In the genomic region with DNA sequence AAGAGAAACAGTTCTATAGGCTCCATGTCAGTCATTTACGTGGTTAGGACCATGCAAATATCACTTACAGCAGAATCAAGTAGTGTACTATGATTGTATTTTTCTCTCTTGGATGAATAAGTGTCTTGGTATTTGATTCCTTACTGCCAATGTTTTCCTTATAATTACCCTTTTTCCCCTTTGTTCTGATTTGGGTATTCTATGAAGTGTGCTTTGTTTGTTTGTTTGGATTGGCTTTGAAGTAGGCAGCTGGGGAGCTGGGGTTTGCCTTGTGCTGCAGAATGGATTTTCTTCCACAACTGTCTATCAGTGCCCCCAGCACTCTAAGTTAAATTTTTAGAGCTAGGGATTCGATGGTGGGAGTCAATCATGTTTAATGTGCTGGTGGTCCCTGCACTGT, we compare ENCODE assay signal across 20 cellular contexts. TPM values are rescaled to one million over a fixed set of nuclear protein-coding genes. Genes with fewer than 3 reads are reported as not detected.
"Had no signal": no experiment of that assay in that cellular context is flagged by ENCODE, and none has a peak within 500 bp of the region (broad histone marks: within the 10 kb centered on the region; RNA-seq: fewer than 3 reads in every experiment).

No MANE protein-coding gene starts in this region.

- H3K4me1 ChIP-seq: parathyroid adenoma, prostate gland, right lobe of liver, suprapubic skin, thyroid gland had no signal

- H3K9ac ChIP-seq: parathyroid adenoma had no signal

- FAIRE-seq: colon, frontal cortex, urothelium cell line had no signal

- H3K27me3 ChIP-seq: right lobe of liver, suprapubic skin, thyroid gland had no signal

- DNase-seq: effector CD4-positive, alpha-beta T cell; endodermal cell; left colon; left ventricle myocardium superior; mesenchymal stem cell; midbrain; occipital lobe; retina; right lobe of liver; stimulated activated CD4-positive, alpha-beta T cell treated with anti-CD3 and anti-CD28 coated beads, Interleukin-4, amount 100 ng/mL, for 1 hour; stimulated activated CD8-positive, alpha-beta memory T cell treated with anti-CD3 and anti-CD28 coated beads, Interleukin-4, amount 100 ng/mL, for 48 hours; stimulated activated naive CD8-positive, alpha-beta T cell treated with anti-CD3 and anti-CD28 coated beads, Interleukin-15, Interleukin-2, amounts not matched to agents 100 U/mL and 50 U/mL, for 24 hours; thyroid gland had no signal

- H3K9me3 ChIP-seq: prostate gland, right lobe of liver, suprapubic skin, thyroid gland had no signal

- H2AFZ ChIP-seq: parathyroid adenoma had no signal

- H3K36me3 ChIP-seq: prostate gland, suprapubic skin, thyroid gland had no signal

- H3K4me3 ChIP-seq: lung, prostate gland, right lobe of liver, suprapubic skin, thyroid gland had no signal

- H3K27ac ChIP-seq: parathyroid adenoma, prostate gland, right lobe of liver, suprapubic skin, thyroid gland had no signal

RNA-seq across cellular contexts. Expression of a gene that starts 55.5 kb away (rescaled TPM):
- total RNA-seq: left colon, left ventricle myocardium superior had no signal
